In genomic region chr17:40327244-40327666, GRCh38 we compare ENCODE assay signal across 1 cellular context.
TF ChIP-seq lines count a peak whose summit lies in the region.

No MANE protein-coding gene starts in this region.

TF ChIP-seq in H1, 55 proteins besides CTCF, POLR2A, EP300 and RAD21:
- no peak for TF ChIP-seq JUND (IDR thresholded peaks at IDR 0.05; ENCODE audit: low read length)
- TF ChIP-seq TAF1 (IDR thresholded peaks at IDR 0.05; ENCODE audit: low read depth, low read length), result no peak
- TF ChIP-seq E2F6 (IDR thresholded peaks at IDR 0.05), result no peak
- no peak for TF ChIP-seq KDM4A (IDR thresholded peaks at IDR 0.05; ENCODE audit: low read depth, low read length, severe bottlenecking)
- no peak for TF ChIP-seq BRCA1 (IDR thresholded peaks at IDR 0.05; ENCODE audit: low read depth, low read length)
- no peak for TF ChIP-seq POU5F1 (IDR thresholded peaks at IDR 0.05; ENCODE audit: low read depth, low read length)
- no peak for TF ChIP-seq RBBP5 (IDR thresholded peaks at IDR 0.05; ENCODE audit: borderline replicate concordance, low read depth, low read length)
- no peak for TF ChIP-seq TBP (IDR thresholded peaks at IDR 0.05; ENCODE audit: low read depth, low read length)
- TF ChIP-seq KDM1A (IDR thresholded peaks at IDR 0.05; ENCODE audit: borderline replicate concordance, low read length), result no peak
- no peak for TF ChIP-seq CHD7 (IDR thresholded peaks at IDR 0.05; ENCODE audit: insufficient replicate concordance, low read length)
- TF ChIP-seq SIX5 (IDR thresholded peaks at IDR 0.05; ENCODE audit: low read depth, low read length), result no peak
- no peak for TF ChIP-seq CHD2 (IDR thresholded peaks at IDR 0.05; ENCODE audit: low read length)
- TF ChIP-seq FOSL1 (IDR thresholded peaks at IDR 0.05; ENCODE audit: insufficient read depth, low read depth, low read length), result no peak
- no peak for TF ChIP-seq SAP30 (IDR thresholded peaks at IDR 0.05; ENCODE audit: insufficient read depth, insufficient replicate concordance, low read length)
- TF ChIP-seq NRF1 (IDR thresholded peaks at IDR 0.05; ENCODE audit: low read depth, low read length), result no peak
- no peak for TF ChIP-seq SP1 (IDR thresholded peaks at IDR 0.05; ENCODE audit: low read depth, low read length)
- no peak for TF ChIP-seq MAX (IDR thresholded peaks at IDR 0.05)
